ENCODE assay signal across 24 cellular contexts in genomic region chrX:57083143-57083542, GRCh38. TPM values are rescaled to one million over a fixed set of nuclear protein-coding genes. Genes with fewer than 3 reads are reported as not detected.
"Had no signal": no experiment of that assay in that cellular context is flagged by ENCODE, and none has a peak within 500 bp of the region (broad histone marks: within the 10 kb centered on the region; RNA-seq: fewer than 3 reads in every experiment).

No MANE protein-coding gene starts in this region.

- H3K9me3 Mint-ChIP-seq: natural killer cell treated with Interleukin-12 subunit alpha and Interleukin-12 subunit beta and Interleukin-15 and Interleukin-18, amount 100 ng/mL, for 72 hours had no signal

- H3K4me2 ChIP-seq: neural progenitor cell had no signal

- H3K9me3 ChIP-seq: colonic mucosa, ovary, right atrium auricular region, sigmoid colon, thoracic aorta, transverse colon had no signal

- H2AFZ ChIP-seq: neural progenitor cell had no signal

- H3K36me3 ChIP-seq: colonic mucosa, heart left ventricle, ovary, right atrium auricular region, sigmoid colon, thoracic aorta, transverse colon had no signal

- H3K4me3 ChIP-seq: colonic mucosa, heart left ventricle, lung, neural progenitor cell, ovary, right atrium auricular region, sigmoid colon, stomach, thoracic aorta, transverse colon had no signal

- H3K9ac ChIP-seq: neural progenitor cell had no signal

- H3K4me1 ChIP-seq: colonic mucosa, heart left ventricle, neural progenitor cell, right atrium auricular region, sigmoid colon, stomach, transverse colon had no signal

- H3K4me3 Mint-ChIP-seq: natural killer cell treated with Interleukin-12 subunit alpha and Interleukin-12 subunit beta and Interleukin-15 and Interleukin-18, amount 100 ng/mL, for 72 hours; neural progenitor cell had no signal

- DNase-seq: colonic mucosa; dermis blood vessel endothelial cell; foreskin melanocyte; heart left ventricle; hippocampal formation; left colon; left ventricle myocardium superior; mesenchymal stem cell; midbrain; nucleus accumbens; ovary; sigmoid colon; small intestine; stimulated activated CD4-positive, alpha-beta T cell treated with anti-CD3 and anti-CD28 coated beads, Interleukin-12 subunit alpha, Interleukin-12 subunit beta, amount 100 ng/mL, for 4 hours; stimulated activated naive CD4-positive, alpha-beta T cell; stomach; substantia nigra; transverse colon had no signal

- H3K27ac Mint-ChIP-seq: natural killer cell treated with Interleukin-12 subunit alpha and Interleukin-12 subunit beta and Interleukin-15 and Interleukin-18, amount 100 ng/mL, for 72 hours; neural progenitor cell had no signal

- FAIRE-seq: small intestine had no signal

- ATAC-seq: heart left ventricle; left colon; left ventricle myocardium superior; natural killer cell treated with Interleukin-12 subunit alpha and Interleukin-12 subunit beta and Interleukin-15 and Interleukin-18, amount 100 ng/mL, for 72 hours had no signal

- H3K27me3 Mint-ChIP-seq: natural killer cell treated with Interleukin-12 subunit alpha and Interleukin-12 subunit beta and Interleukin-15 and Interleukin-18, amount 100 ng/mL, for 72 hours had no signal

- H3K4me1 Mint-ChIP-seq: neural progenitor cell had no signal

- H3K27me3 ChIP-seq: colonic mucosa, heart left ventricle, neural progenitor cell, ovary, right atrium auricular region, sigmoid colon, stomach, transverse colon had no signal

- H3K27ac ChIP-seq: colonic mucosa, heart left ventricle, neural progenitor cell, ovary, right atrium auricular region, sigmoid colon, stomach, thoracic aorta, transverse colon had no signal

RNA-seq across cellular contexts. Expression of gene SPIN2A, which starts 54.1 kb away (rescaled TPM):
- total RNA-seq: kidney epithelial cell had no signal
